ENCODE assay signal across 31 cellular contexts in the genomic region with DNA sequence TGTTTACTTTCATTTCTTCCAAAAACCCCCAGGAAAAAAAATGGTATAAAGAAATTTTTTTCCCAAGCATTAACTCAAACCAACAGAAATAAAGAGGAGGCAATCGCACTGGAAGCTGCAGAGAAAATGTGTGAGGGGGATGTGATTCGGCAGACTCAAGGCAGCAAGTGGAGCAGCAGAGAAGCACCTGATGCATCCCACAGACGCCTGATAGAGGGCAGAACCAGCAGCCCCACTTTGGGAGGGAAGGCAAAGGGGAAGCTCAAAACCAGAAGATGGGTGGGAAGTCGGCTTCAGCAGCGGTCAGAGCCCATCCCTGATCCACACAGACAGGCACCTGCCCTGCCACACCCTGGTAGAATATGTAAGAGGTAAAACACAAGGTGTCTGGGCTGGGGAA.
"Had no signal": no experiment of that assay in that cellular context is flagged by ENCODE, and none has a peak within 500 bp of the region (broad histone marks: within the 10 kb centered on the region; RNA-seq: fewer than 3 reads in every experiment).

No MANE protein-coding gene starts in this region.

- H3K4me1 ChIP-seq: neural progenitor cell, parathyroid adenoma, psoas muscle, right lobe of liver, sigmoid colon, spleen, suprapubic skin, testis, tibial artery, transverse colon, upper lobe of right lung, uterus had no signal

- H3K4me3 ChIP-seq: neural progenitor cell, ovary, psoas muscle, right lobe of liver, sigmoid colon, spleen, suprapubic skin, testis, tibial artery, transverse colon, upper lobe of right lung, uterus had no signal

- ATAC-seq: natural killer cell; psoas muscle; right cardiac atrium; right lobe of liver; stimulated activated memory B cell treated with anti-CD40 and anti-IgM and Interleukin-4, amounts not matched to agents 10 μg/mL and 1 μg/mL and 100 μg/mL, for 72 hours; stimulated activated naive CD8-positive, alpha-beta T cell treated with anti-CD3 and anti-CD28 coated beads, Interleukin-15, amount 100 ng/mL, for 72 hours; stimulated activated naive CD8-positive, alpha-beta T cell treated with anti-CD3 and anti-CD28 coated beads, Interleukin-15, Interleukin-2, amounts not matched to agents 100 U/mL and 50 U/mL, for 24 hours; upper lobe of right lung had no signal

- H3K9me3 Mint-ChIP-seq: natural killer cell; nephron; neural progenitor cell; stimulated activated memory B cell treated with anti-CD40 and anti-IgM and Interleukin-4, amounts not matched to agents 10 μg/mL and 1 μg/mL and 100 μg/mL, for 72 hours; stimulated activated naive CD8-positive, alpha-beta T cell treated with anti-CD3 and anti-CD28 coated beads, Interleukin-15, amount 100 ng/mL, for 72 hours; type B pancreatic cell had no signal

- H3K4me3 Mint-ChIP-seq: natural killer cell; nephron; neural progenitor cell; stimulated activated memory B cell treated with anti-CD40 and anti-IgM and Interleukin-4, amounts not matched to agents 10 μg/mL and 1 μg/mL and 100 μg/mL, for 72 hours; stimulated activated naive CD8-positive, alpha-beta T cell treated with anti-CD3 and anti-CD28 coated beads, Interleukin-15, amount 100 ng/mL, for 72 hours; type B pancreatic cell had no signal

- H3K4me1 Mint-ChIP-seq: natural killer cell; stimulated activated memory B cell treated with anti-CD40 and anti-IgM and Interleukin-4, amounts not matched to agents 10 μg/mL and 1 μg/mL and 100 μg/mL, for 72 hours; stimulated activated naive CD8-positive, alpha-beta T cell treated with anti-CD3 and anti-CD28 coated beads, Interleukin-15, amount 100 ng/mL, for 72 hours had no signal

- H3K9me3 ChIP-seq: ovary, psoas muscle, right lobe of liver, spleen, suprapubic skin, testis, tibial artery, transverse colon, upper lobe of right lung, uterus had no signal

- DNase-seq: natural killer cell; occipital lobe; ovary; posterior cingulate gyrus; psoas muscle; right cardiac atrium; right lobe of liver; sigmoid colon; small intestine; spleen; stimulated activated CD4-positive, alpha-beta T cell treated with anti-CD3 and anti-CD28 coated beads, Interleukin-12 subunit alpha, Interleukin-12 subunit beta, amount 100 ng/mL, for 4 hours; stimulated activated CD4-positive, alpha-beta T cell treated with anti-CD3 and anti-CD28 coated beads, Interleukin-1b, Interleukin-23, amount 100 ng/mL, for 48 hours; stimulated activated CD4-positive, alpha-beta T cell treated with anti-CD3 and anti-CD28 coated beads, Interleukin-4, amount 100 ng/mL, for 1 hour; stimulated activated CD4-positive, alpha-beta T cell treated with anti-CD3 and anti-CD28 coated beads, Interleukin-4, amount 100 ng/mL, for 4 hours; stimulated activated CD8-positive, alpha-beta memory T cell treated with anti-CD3 and anti-CD28 coated beads, Interleukin-4, amount 100 ng/mL, for 48 hours; stimulated activated naive CD4-positive, alpha-beta T cell; stimulated activated naive CD8-positive, alpha-beta T cell treated with anti-CD3 and anti-CD28 coated beads, Interleukin-15, amount 100 ng/mL, for 72 hours; stimulated activated naive CD8-positive, alpha-beta T cell treated with anti-CD3 and anti-CD28 coated beads, Interleukin-15, Interleukin-2, amounts not matched to agents 100 U/mL and 50 U/mL, for 24 hours; substantia nigra; testis; tibial artery; transverse colon; upper lobe of right lung; uterus had no signal

- H3K36me3 ChIP-seq: neural progenitor cell, ovary, right lobe of liver, tibial artery, transverse colon, upper lobe of right lung, uterus had no signal

- H3K27me3 Mint-ChIP-seq: stimulated activated memory B cell treated with anti-CD40 and anti-IgM and Interleukin-4, amounts not matched to agents 10 μg/mL and 1 μg/mL and 100 μg/mL, for 72 hours; stimulated activated naive CD8-positive, alpha-beta T cell treated with anti-CD3 and anti-CD28 coated beads, Interleukin-15, amount 100 ng/mL, for 72 hours had no signal

- H3K27ac Mint-ChIP-seq: natural killer cell; nephron; neural progenitor cell; progenitor cell of endocrine pancreas; stimulated activated memory B cell treated with anti-CD40 and anti-IgM and Interleukin-4, amounts not matched to agents 10 μg/mL and 1 μg/mL and 100 μg/mL, for 72 hours; stimulated activated naive CD8-positive, alpha-beta T cell treated with anti-CD3 and anti-CD28 coated beads, Interleukin-15, amount 100 ng/mL, for 72 hours; type B pancreatic cell had no signal

- H3K36me3 Mint-ChIP-seq: natural killer cell, neural progenitor cell, type B pancreatic cell had no signal

- H3K27ac ChIP-seq: neural progenitor cell, ovary, parathyroid adenoma, psoas muscle, right lobe of liver, sigmoid colon, spleen, suprapubic skin, testis, tibial artery, transverse colon, upper lobe of right lung, uterus had no signal

- H3K27me3 ChIP-seq: neural progenitor cell, ovary, right lobe of liver, sigmoid colon, spleen, suprapubic skin, testis, tibial artery, transverse colon, upper lobe of right lung, uterus had no signal
